Comparison of ENCODE assay signal across 35 cellular contexts in genomic region chr15:98410328-98410727, GRCh38.
"Had no signal": no experiment of that assay in that cellular context is flagged by ENCODE, and none has a peak within 500 bp of the region (broad histone marks: within the 10 kb centered on the region; RNA-seq: fewer than 3 reads in every experiment).

No MANE protein-coding gene starts in this region.

- H3K4me2 ChIP-seq: KMS-11 had no signal

- H3K27ac ChIP-seq: KMS-11 had no signal

- H3K27me3 ChIP-seq: MG63 had no signal

- H3K36me3 ChIP-seq: MG63 had no signal

- DNase-seq: Karpas-422, Kasumi-1, MG63, MM.1S, MV-4-11, NCI-H1048, NCI-H1092, NCI-H1092 treated with DMSO at 0.1 percent for 48 hours, NCI-H1105, NCI-H1105 treated with DMSO at 0.1 percent for 48 hours, NCI-H1417, NCI-H1417 treated with DMSO at 0.1 percent for 48 hours, NCI-H1436, NCI-H1436 treated with DMSO at 0.1 percent for 48 hours, NCI-H146, NCI-H1694, NCI-H1694 treated with DMSO at 0.1 percent for 48 hours, NCI-H187, NCI-H187 treated with DMSO at 0.1 percent for 48 hours, NCI-H1930, NCI-H2029, NCI-H2029 treated with DMSO at 0.1 percent for 48 hours, NCI-H2081, NCI-H2081 treated with DMSO at 0.1 percent for 48 hours, NCI-H2107, NCI-H2171, NCI-H2171 treated with DMSO at 0.1 percent for 48 hours, NCI-H2227 treated with DMSO at 0.1 percent for 48 hours, NCI-H226, NCI-H345, NCI-H446, NCI-H446 treated with DMSO at 0.1 percent for 48 hours, NCI-H510A, NCI-H510A treated with DMSO at 0.1 percent for 48 hours had no signal

- H3K9me3 ChIP-seq: MG63 had no signal

- H3K9ac ChIP-seq: KMS-11 had no signal

- H3K4me3 ChIP-seq: MG63 had no signal
